Comparison of ENCODE assay signal across 1 cellular context in genomic region chr5:114362197-114362976, GRCh38.
TF ChIP-seq lines count a peak whose summit lies in the region.

No MANE protein-coding gene starts in this region.

TF ChIP-seq in WTC11, 78 proteins besides CTCF, POLR2A, EP300 and RAD21 (continued from another document):
- TF ChIP-seq, protein P1, sequence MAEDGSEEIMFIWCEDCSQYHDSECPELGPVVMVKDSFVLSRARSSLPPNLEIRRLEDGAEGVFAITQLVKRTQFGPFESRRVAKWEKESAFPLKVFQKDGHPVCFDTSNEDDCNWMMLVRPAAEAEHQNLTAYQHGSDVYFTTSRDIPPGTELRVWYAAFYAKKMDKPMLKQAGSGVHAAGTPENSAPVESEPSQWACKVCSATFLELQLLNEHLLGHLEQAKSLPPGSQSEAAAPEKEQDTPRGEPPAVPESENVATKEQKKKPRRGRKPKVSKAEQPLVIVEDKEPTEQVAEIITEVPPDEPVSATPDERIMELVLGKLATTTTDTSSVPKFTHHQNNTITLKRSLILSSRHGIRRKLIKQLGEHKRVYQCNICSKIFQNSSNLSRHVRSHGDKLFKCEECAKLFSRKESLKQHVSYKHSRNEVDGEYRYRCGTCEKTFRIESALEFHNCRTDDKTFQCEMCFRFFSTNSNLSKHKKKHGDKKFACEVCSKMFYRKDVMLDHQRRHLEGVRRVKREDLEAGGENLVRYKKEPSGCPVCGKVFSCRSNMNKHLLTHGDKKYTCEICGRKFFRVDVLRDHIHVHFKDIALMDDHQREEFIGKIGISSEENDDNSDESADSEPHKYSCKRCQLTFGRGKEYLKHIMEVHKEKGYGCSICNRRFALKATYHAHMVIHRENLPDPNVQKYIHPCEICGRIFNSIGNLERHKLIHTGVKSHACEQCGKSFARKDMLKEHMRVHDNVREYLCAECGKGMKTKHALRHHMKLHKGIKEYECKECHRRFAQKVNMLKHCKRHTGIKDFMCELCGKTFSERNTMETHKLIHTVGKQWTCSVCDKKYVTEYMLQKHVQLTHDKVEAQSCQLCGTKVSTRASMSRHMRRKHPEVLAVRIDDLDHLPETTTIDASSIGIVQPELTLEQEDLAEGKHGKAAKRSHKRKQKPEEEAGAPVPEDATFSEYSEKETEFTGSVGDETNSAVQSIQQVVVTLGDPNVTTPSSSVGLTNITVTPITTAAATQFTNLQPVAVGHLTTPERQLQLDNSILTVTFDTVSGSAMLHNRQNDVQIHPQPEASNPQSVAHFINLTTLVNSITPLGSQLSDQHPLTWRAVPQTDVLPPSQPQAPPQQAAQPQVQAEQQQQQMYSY (CRISPR knock-in tag; IDR thresholded peaks at IDR 0.05), result no peak
- TF ChIP-seq CREB1 (CRISPR knock-in tag; IDR thresholded peaks at IDR 0.05), result no peak
- no peak for TF ChIP-seq RORB (CRISPR knock-in tag; IDR thresholded peaks at IDR 0.05)
- TF ChIP-seq NFE2L1 (CRISPR knock-in tag; IDR thresholded peaks at IDR 0.05), result no peak
- 0 out of 2 replicates have a peak, but pooled peaks have one; percentile 36 for TF ChIP-seq CREM (CRISPR knock-in tag; IDR thresholded peaks at IDR 0.05)
- TF ChIP-seq, protein P2, sequence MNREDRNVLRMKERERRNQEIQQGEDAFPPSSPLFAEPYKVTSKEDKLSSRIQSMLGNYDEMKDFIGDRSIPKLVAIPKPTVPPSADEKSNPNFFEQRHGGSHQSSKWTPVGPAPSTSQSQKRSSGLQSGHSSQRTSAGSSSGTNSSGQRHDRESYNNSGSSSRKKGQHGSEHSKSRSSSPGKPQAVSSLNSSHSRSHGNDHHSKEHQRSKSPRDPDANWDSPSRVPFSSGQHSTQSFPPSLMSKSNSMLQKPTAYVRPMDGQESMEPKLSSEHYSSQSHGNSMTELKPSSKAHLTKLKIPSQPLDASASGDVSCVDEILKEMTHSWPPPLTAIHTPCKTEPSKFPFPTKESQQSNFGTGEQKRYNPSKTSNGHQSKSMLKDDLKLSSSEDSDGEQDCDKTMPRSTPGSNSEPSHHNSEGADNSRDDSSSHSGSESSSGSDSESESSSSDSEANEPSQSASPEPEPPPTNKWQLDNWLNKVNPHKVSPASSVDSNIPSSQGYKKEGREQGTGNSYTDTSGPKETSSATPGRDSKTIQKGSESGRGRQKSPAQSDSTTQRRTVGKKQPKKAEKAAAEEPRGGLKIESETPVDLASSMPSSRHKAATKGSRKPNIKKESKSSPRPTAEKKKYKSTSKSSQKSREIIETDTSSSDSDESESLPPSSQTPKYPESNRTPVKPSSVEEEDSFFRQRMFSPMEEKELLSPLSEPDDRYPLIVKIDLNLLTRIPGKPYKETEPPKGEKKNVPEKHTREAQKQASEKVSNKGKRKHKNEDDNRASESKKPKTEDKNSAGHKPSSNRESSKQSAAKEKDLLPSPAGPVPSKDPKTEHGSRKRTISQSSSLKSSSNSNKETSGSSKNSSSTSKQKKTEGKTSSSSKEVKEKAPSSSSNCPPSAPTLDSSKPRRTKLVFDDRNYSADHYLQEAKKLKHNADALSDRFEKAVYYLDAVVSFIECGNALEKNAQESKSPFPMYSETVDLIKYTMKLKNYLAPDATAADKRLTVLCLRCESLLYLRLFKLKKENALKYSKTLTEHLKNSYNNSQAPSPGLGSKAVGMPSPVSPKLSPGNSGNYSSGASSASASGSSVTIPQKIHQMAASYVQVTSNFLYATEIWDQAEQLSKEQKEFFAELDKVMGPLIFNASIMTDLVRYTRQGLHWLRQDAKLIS (CRISPR knock-in tag; IDR thresholded peaks at IDR 0.05; ENCODE audit: borderline replicate concordance), result no peak; the same call in 1 of the 2 replicates
- TF ChIP-seq FOXP1 (CRISPR knock-in tag; IDR thresholded peaks at IDR 0.05; ENCODE audit: borderline replicate concordance), result peak; percentile 52
- no peak for TF ChIP-seq ZNF416 (CRISPR knock-in tag; IDR thresholded peaks at IDR 0.05)
- no peak for TF ChIP-seq USF2 (CRISPR knock-in tag; IDR thresholded peaks at IDR 0.05)
- TF ChIP-seq ZNF138 (CRISPR knock-in tag; conservative IDR thresholded peaks at IDR 0.05), result no peak
- no peak for TF ChIP-seq ZNF219 (CRISPR knock-in tag; IDR thresholded peaks at IDR 0.05; ENCODE audit: borderline replicate concordance)
- 0 out of 2 replicates have a peak, but pooled peaks have one; percentile 4 for TF ChIP-seq ZNF121 (CRISPR knock-in tag; IDR thresholded peaks at IDR 0.05)
- no peak for TF ChIP-seq FOXJ3 (CRISPR knock-in tag; IDR thresholded peaks at IDR 0.05; ENCODE audit: borderline replicate concordance)
- TF ChIP-seq MYBL2 (CRISPR knock-in tag; IDR thresholded peaks at IDR 0.05), result no peak; the same call in 1 of the 2 replicates
- TF ChIP-seq, protein P3, sequence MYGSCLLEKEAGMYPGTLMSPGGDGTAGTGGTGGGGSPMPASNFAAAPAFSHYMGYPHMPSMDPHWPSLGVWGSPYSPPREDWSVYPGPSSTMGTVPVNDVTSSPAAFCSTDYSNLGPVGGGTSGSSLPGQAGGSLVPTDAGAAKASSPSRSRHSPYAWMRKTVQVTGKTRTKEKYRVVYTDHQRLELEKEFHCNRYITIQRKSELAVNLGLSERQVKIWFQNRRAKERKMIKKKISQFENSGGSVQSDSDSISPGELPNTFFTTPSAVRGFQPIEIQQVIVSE (CRISPR knock-in tag; IDR thresholded peaks at IDR 0.05; ENCODE audit: borderline replicate concordance), result no peak
- no peak for TF ChIP-seq E2F4 (CRISPR knock-in tag; IDR thresholded peaks at IDR 0.05; ENCODE audit: borderline replicate concordance, low read depth)
- TF ChIP-seq ERG (CRISPR knock-in tag; IDR thresholded peaks at IDR 0.05), result no peak
- TF ChIP-seq, protein P4, sequence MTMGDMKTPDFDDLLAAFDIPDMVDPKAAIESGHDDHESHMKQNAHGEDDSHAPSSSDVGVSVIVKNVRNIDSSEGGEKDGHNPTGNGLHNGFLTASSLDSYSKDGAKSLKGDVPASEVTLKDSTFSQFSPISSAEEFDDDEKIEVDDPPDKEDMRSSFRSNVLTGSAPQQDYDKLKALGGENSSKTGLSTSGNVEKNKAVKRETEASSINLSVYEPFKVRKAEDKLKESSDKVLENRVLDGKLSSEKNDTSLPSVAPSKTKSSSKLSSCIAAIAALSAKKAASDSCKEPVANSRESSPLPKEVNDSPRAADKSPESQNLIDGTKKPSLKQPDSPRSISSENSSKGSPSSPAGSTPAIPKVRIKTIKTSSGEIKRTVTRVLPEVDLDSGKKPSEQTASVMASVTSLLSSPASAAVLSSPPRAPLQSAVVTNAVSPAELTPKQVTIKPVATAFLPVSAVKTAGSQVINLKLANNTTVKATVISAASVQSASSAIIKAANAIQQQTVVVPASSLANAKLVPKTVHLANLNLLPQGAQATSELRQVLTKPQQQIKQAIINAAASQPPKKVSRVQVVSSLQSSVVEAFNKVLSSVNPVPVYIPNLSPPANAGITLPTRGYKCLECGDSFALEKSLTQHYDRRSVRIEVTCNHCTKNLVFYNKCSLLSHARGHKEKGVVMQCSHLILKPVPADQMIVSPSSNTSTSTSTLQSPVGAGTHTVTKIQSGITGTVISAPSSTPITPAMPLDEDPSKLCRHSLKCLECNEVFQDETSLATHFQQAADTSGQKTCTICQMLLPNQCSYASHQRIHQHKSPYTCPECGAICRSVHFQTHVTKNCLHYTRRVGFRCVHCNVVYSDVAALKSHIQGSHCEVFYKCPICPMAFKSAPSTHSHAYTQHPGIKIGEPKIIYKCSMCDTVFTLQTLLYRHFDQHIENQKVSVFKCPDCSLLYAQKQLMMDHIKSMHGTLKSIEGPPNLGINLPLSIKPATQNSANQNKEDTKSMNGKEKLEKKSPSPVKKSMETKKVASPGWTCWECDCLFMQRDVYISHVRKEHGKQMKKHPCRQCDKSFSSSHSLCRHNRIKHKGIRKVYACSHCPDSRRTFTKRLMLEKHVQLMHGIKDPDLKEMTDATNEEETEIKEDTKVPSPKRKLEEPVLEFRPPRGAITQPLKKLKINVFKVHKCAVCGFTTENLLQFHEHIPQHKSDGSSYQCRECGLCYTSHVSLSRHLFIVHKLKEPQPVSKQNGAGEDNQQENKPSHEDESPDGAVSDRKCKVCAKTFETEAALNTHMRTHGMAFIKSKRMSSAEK (CRISPR knock-in tag; IDR thresholded peaks at IDR 0.05; ENCODE audit: borderline replicate concordance), result no peak
- TF ChIP-seq, protein P5, sequence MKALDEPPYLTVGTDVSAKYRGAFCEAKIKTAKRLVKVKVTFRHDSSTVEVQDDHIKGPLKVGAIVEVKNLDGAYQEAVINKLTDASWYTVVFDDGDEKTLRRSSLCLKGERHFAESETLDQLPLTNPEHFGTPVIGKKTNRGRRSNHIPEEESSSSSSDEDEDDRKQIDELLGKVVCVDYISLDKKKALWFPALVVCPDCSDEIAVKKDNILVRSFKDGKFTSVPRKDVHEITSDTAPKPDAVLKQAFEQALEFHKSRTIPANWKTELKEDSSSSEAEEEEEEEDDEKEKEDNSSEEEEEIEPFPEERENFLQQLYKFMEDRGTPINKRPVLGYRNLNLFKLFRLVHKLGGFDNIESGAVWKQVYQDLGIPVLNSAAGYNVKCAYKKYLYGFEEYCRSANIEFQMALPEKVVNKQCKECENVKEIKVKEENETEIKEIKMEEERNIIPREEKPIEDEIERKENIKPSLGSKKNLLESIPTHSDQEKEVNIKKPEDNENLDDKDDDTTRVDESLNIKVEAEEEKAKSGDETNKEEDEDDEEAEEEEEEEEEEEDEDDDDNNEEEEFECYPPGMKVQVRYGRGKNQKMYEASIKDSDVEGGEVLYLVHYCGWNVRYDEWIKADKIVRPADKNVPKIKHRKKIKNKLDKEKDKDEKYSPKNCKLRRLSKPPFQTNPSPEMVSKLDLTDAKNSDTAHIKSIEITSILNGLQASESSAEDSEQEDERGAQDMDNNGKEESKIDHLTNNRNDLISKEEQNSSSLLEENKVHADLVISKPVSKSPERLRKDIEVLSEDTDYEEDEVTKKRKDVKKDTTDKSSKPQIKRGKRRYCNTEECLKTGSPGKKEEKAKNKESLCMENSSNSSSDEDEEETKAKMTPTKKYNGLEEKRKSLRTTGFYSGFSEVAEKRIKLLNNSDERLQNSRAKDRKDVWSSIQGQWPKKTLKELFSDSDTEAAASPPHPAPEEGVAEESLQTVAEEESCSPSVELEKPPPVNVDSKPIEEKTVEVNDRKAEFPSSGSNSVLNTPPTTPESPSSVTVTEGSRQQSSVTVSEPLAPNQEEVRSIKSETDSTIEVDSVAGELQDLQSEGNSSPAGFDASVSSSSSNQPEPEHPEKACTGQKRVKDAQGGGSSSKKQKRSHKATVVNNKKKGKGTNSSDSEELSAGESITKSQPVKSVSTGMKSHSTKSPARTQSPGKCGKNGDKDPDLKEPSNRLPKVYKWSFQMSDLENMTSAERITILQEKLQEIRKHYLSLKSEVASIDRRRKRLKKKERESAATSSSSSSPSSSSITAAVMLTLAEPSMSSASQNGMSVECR (CRISPR knock-in tag; IDR thresholded peaks at IDR 0.05; ENCODE audit: borderline replicate concordance), result peak; percentile 48; the same call in 1 of the 2 replicates
- TF ChIP-seq E2F5 (CRISPR knock-in tag; IDR thresholded peaks at IDR 0.05), result no peak
- TF ChIP-seq ZNF396 (CRISPR knock-in tag; IDR thresholded peaks at IDR 0.05; ENCODE audit: borderline replicate concordance), result no peak
- no peak for TF ChIP-seq HMGA2 (CRISPR knock-in tag; IDR thresholded peaks at IDR 0.05)
- no peak for TF ChIP-seq ELF4 (CRISPR knock-in tag; IDR thresholded peaks at IDR 0.05; ENCODE audit: low read depth)
- TF ChIP-seq, protein P6, sequence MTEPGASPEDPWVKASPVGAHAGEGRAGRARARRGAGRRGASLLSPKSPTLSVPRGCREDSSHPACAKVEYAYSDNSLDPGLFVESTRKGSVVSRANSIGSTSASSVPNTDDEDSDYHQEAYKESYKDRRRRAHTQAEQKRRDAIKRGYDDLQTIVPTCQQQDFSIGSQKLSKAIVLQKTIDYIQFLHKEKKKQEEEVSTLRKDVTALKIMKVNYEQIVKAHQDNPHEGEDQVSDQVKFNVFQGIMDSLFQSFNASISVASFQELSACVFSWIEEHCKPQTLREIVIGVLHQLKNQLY (CRISPR knock-in tag; IDR thresholded peaks at IDR 0.05), result no peak
- TF ChIP-seq FOXK1 (CRISPR knock-in tag; IDR thresholded peaks at IDR 0.05), result 0 out of 2 replicates have a peak, but pooled peaks have one; percentile 10
